12 cellular contexts compared by ENCODE assay signal in the genomic region with DNA sequence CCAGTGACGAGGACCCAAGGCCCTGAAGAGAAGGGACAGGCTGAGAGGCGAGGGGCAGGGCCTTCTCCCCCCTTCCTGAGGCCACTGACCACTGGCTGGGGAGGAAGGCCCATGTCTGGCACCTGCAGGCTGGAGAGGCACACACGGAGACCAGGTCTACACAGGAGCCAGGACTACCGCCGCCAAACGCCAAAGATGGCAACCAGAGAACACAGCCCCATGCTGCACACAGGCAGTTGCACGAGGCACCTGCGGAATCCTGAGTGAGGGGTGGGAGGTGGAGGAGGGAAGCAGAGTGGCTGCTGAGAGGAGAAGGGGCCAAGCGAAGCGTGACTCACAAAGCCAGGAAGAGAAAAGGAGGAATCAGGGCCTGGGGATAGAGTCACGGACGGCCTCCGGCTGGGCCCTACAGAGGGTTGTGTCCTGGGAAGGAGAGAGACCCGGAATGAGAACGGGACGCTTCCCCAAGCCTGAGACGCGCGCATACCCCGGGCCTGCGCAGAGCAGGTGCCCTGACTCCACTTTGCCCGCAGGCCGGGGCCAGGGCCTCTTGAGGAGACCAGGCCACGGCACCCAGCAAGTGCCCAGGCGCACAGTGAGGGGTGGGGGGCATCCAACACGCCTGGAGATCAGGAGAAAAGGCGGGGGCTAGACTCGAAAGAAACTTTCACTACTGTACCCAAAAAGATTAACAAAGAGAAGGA. TPM values are rescaled to one million over a fixed set of nuclear protein-coding genes. Genes with fewer than 3 reads are reported as not detected.
A peak's percentile ranks its signal among the peaks of the same experiment; 100 is the strongest.
DNase-seq lines count a peak whose midpoint lies in the region; ATAC-seq and TF ChIP-seq lines count a peak whose summit lies in the region.
"Had no signal": no experiment of that assay in that cellular context is flagged by ENCODE, and none has a peak within 500 bp of the region (broad histone marks: within the 10 kb centered on the region; RNA-seq: fewer than 3 reads in every experiment).

No MANE protein-coding gene starts in this region.

- TF ChIP-seq CTCF in type B pancreatic cell (conservative IDR thresholded peaks at IDR 0.05) (no peak), hepatocyte (IDR thresholded peaks at IDR 0.05; ENCODE audit: poor library complexity) (no peak)

- H3K9me3 Mint-ChIP-seq in activated CD8-positive, alpha-beta memory T cell treated with anti-CD3 and anti-CD28 coated beads, Interleukin-2, amount 10 ng/mL, durations not matched to agents 7 days and 5 days (ENCODE audit: low read depth): no peaks in the 10 kb centered on the region
- no peaks in the 10 kb centered on the region for H3K9me3 Mint-ChIP-seq in activated T-helper 17 cell treated with anti-CD3 and anti-CD28 coated beads, Interleukin-2, amount 50 U/mL, for 72 hours
- H3K9me3 Mint-ChIP-seq in stimulated activated naive CD8-positive, alpha-beta T cell treated with anti-CD3 and anti-CD28 coated beads, Interleukin-15, amount 100 ng/mL, for 72 hours: no peaks in the 10 kb centered on the region
- H3K9me3 Mint-ChIP-seq in type B pancreatic cell: no peaks in the 10 kb centered on the region
- H3K9me3 Mint-ChIP-seq: dendritic cell treated with granulocyte-macrophage colony-stimulating factor and Interleukin-4, amounts not matched to agents 40 ng/mL and 50 ng/mL, for 4 days had no signal

- no peaks in the 10 kb centered on the region for H3K36me3 ChIP-seq in hepatocyte (replicated peaks; ENCODE audit: insufficient read depth, low read depth)

- H3K4me1 Mint-ChIP-seq in activated CD8-positive, alpha-beta memory T cell treated with anti-CD3 and anti-CD28 coated beads, Interleukin-2, amount 10 ng/mL, durations not matched to agents 7 days and 5 days: peaks cover 16% of the 10 kb centered on the region
- peaks cover 7% of the 10 kb centered on the region for H3K4me1 Mint-ChIP-seq in activated T-helper 17 cell treated with anti-CD3 and anti-CD28 coated beads, Interleukin-2, amount 50 U/mL, for 72 hours
- H3K4me1 Mint-ChIP-seq in stimulated activated naive CD8-positive, alpha-beta T cell treated with anti-CD3 and anti-CD28 coated beads, Interleukin-15, amount 100 ng/mL, for 72 hours: peaks cover 43% of the 10 kb centered on the region
- peaks cover 29% of the 10 kb centered on the region for H3K4me1 Mint-ChIP-seq in type B pancreatic cell (ENCODE audit: unreplicated experiment)

- no peaks in the 10 kb centered on the region for H3K27me3 ChIP-seq in hepatocyte

- peak overlapping the region; percentile 62 for H3K4me3 Mint-ChIP-seq in activated CD8-positive, alpha-beta memory T cell treated with anti-CD3 and anti-CD28 coated beads, Interleukin-2, amount 10 ng/mL, durations not matched to agents 7 days and 5 days
- H3K4me3 Mint-ChIP-seq in activated T-helper 17 cell treated with anti-CD3 and anti-CD28 coated beads, Interleukin-2, amount 50 U/mL, for 72 hours: peak overlapping the region; percentile 64
- H3K4me3 Mint-ChIP-seq in stimulated activated naive CD8-positive, alpha-beta T cell treated with anti-CD3 and anti-CD28 coated beads, Interleukin-15, amount 100 ng/mL, for 72 hours: peak overlapping the region; percentile 62 to 74
- no peak overlapping the region for H3K4me3 Mint-ChIP-seq in type B pancreatic cell
- H3K4me3 Mint-ChIP-seq: dendritic cell treated with granulocyte-macrophage colony-stimulating factor and Interleukin-4, amounts not matched to agents 40 ng/mL and 50 ng/mL, for 4 days had no signal

- CTCF ChIA-PET in activated CD8-positive, alpha-beta memory T cell treated with anti-CD3 and anti-CD28 coated beads, Interleukin-2, amount 10 ng/mL, durations not matched to agents 7 days and 5 days (lab: Charles Lee): interaction anchor here (1.0 to 1.6 kb wide), 2 partner anchors 22 to 28 kb away, joined by 4 to 5 read pairs; no protein-coding TSS in a partner anchor

- peaks cover 19% of the 10 kb centered on the region for H3K36me3 Mint-ChIP-seq in activated CD8-positive, alpha-beta memory T cell treated with anti-CD3 and anti-CD28 coated beads, Interleukin-2, amount 10 ng/mL, durations not matched to agents 7 days and 5 days
- H3K36me3 Mint-ChIP-seq in activated T-helper 17 cell treated with anti-CD3 and anti-CD28 coated beads, Interleukin-2, amount 50 U/mL, for 72 hours (ENCODE audit: low read depth): peaks cover 65% of the 10 kb centered on the region
- H3K36me3 Mint-ChIP-seq in type B pancreatic cell: peaks cover 4% of the 10 kb centered on the region

- no peaks in the 10 kb centered on the region for H3K9me3 ChIP-seq in hepatocyte (ENCODE audit: low read depth)

- H3K4me3 ChIP-seq in hepatocyte: no peak overlapping the region

- peaks cover 3% of the 10 kb centered on the region for H3K79me2 ChIP-seq in hepatocyte

- no peaks in the 10 kb centered on the region for H3K9me2 ChIP-seq in hepatocyte (replicated peaks; ENCODE audit: insufficient read depth)

- DNase-seq in activated CD8-positive, alpha-beta memory T cell treated with anti-CD3 and anti-CD28 coated beads, Interleukin-2, amount 10 ng/mL, durations not matched to agents 7 days and 5 days: no peak
- no peak for DNase-seq in activated CD8-positive, alpha-beta memory T cell treated with anti-CD3 and anti-CD28 coated beads for 24 hours
- DNase-seq in left kidney (ENCODE audit: low read depth, low spot score): peak; percentile 87
- no peak for DNase-seq in stimulated activated naive CD8-positive, alpha-beta T cell treated with anti-CD3 and anti-CD28 coated beads, Interleukin-15, amount 100 ng/mL, for 72 hours
- DNase-seq in type B pancreatic cell (ENCODE audit: extremely low spot score, unreplicated experiment): no peak
- DNase-seq in hepatocyte (ENCODE audit: low spot score): no peak
- DNase-seq: EL, midbrain, PC-3 had no signal

- no peak for ATAC-seq in activated CD8-positive, alpha-beta memory T cell treated with anti-CD3 and anti-CD28 coated beads, Interleukin-2, amount 10 ng/mL, durations not matched to agents 7 days and 5 days
- no peak for ATAC-seq in activated T-helper 17 cell treated with anti-CD3 and anti-CD28 coated beads, Interleukin-2, amount 50 U/mL, for 72 hours (replicated peaks)
- ATAC-seq in stimulated activated naive CD8-positive, alpha-beta T cell treated with anti-CD3 and anti-CD28 coated beads, Interleukin-15, amount 100 ng/mL, for 72 hours: peak; percentile 7
- no peak for ATAC-seq in HG02973 (IDR thresholded peaks at IDR 0.05; ENCODE audit: unreplicated experiment)
- ATAC-seq: PC-3 had no signal

- H3K4me2 ChIP-seq in hepatocyte: no peak overlapping the region

- H3K4me1 ChIP-seq in hepatocyte (ENCODE audit: insufficient read depth): peaks cover 3% of the 10 kb centered on the region

- WGBS in hepatocyte (ENCODE audit: low lambda C conversion rate, missing lambda C conversion rate): 97% methylated on average over 25 of the region's 28 CpGs

- H4K20me1 ChIP-seq in hepatocyte (ENCODE audit: insufficient read depth, poor library complexity, severe bottlenecking): no peaks in the 10 kb centered on the region

- no peak overlapping the region for H2AFZ ChIP-seq in hepatocyte

- H3K27ac ChIP-seq in hepatocyte: no peak overlapping the region

- H3K27me3 Mint-ChIP-seq in activated CD8-positive, alpha-beta memory T cell treated with anti-CD3 and anti-CD28 coated beads, Interleukin-2, amount 10 ng/mL, durations not matched to agents 7 days and 5 days: no peaks in the 10 kb centered on the region
- no peaks in the 10 kb centered on the region for H3K27me3 Mint-ChIP-seq in activated T-helper 17 cell treated with anti-CD3 and anti-CD28 coated beads, Interleukin-2, amount 50 U/mL, for 72 hours
- no peaks in the 10 kb centered on the region for H3K27me3 Mint-ChIP-seq in stimulated activated naive CD8-positive, alpha-beta T cell treated with anti-CD3 and anti-CD28 coated beads, Interleukin-15, amount 100 ng/mL, for 72 hours
- H3K27me3 Mint-ChIP-seq in type B pancreatic cell: no peaks in the 10 kb centered on the region

- peak overlapping the region; percentile 86 for H3K27ac Mint-ChIP-seq in activated CD8-positive, alpha-beta memory T cell treated with anti-CD3 and anti-CD28 coated beads, Interleukin-2, amount 10 ng/mL, durations not matched to agents 7 days and 5 days
- peak overlapping the region; percentile 90 for H3K27ac Mint-ChIP-seq in activated T-helper 17 cell treated with anti-CD3 and anti-CD28 coated beads, Interleukin-2, amount 50 U/mL, for 72 hours
- H3K27ac Mint-ChIP-seq in stimulated activated naive CD8-positive, alpha-beta T cell treated with anti-CD3 and anti-CD28 coated beads, Interleukin-15, amount 100 ng/mL, for 72 hours: peak overlapping the region; percentile 25 to 89
- H3K27ac Mint-ChIP-seq in type B pancreatic cell: no peak overlapping the region
- H3K27ac Mint-ChIP-seq: dendritic cell treated with granulocyte-macrophage colony-stimulating factor and Interleukin-4, amounts not matched to agents 40 ng/mL and 50 ng/mL, for 4 days had no signal

RNA-seq across cellular contexts. Expression of a gene that starts 28.7 kb away (rescaled TPM):
- total RNA-seq in activated CD8-positive, alpha-beta memory T cell treated with anti-CD3 and anti-CD28 coated beads, Interleukin-2, amount 10 ng/mL, durations not matched to agents 7 days and 5 days: 10 to 100 TPM; 11.2 to 13.6 TPM
- total RNA-seq in activated T-helper 17 cell treated with anti-CD3 and anti-CD28 coated beads, Interleukin-2, amount 50 U/mL, for 72 hours: 1 to 10 TPM; 6.2 to 8.2 TPM
- total RNA-seq in type B pancreatic cell (ENCODE audit: low replicate concordance) (3.0 and 6.3 TPM in 2 replicates), hepatocyte (3.9 and 4.7 TPM in 2 replicates)
- 6.6 and 10.6 TPM in 2 replicates for polyA plus RNA-seq in hepatocyte

RNA-seq across cellular contexts. Expression of a gene that starts 37.7 kb away (rescaled TPM):
- 10 to 100 TPM; 38.8 TPM for total RNA-seq in activated CD8-positive, alpha-beta memory T cell treated with anti-CD3 and anti-CD28 coated beads, Interleukin-2, amount 10 ng/mL, durations not matched to agents 7 days and 5 days
- total RNA-seq in activated T-helper 17 cell treated with anti-CD3 and anti-CD28 coated beads, Interleukin-2, amount 50 U/mL, for 72 hours: 10 to 100 TPM; 21.9 to 29.1 TPM
- 26.5 and 35.1 TPM in 2 replicates for total RNA-seq in type B pancreatic cell (ENCODE audit: low replicate concordance)
- total RNA-seq in hepatocyte: 11.0 and 16.5 TPM in 2 replicates
- polyA plus RNA-seq in hepatocyte: 25.3 and 28.9 TPM in 2 replicates

RNA-seq across cellular contexts. Expression of a gene that starts 46.3 kb away (rescaled TPM):
- total RNA-seq in activated CD8-positive, alpha-beta memory T cell treated with anti-CD3 and anti-CD28 coated beads, Interleukin-2, amount 10 ng/mL, durations not matched to agents 7 days and 5 days: 10 to 100 TPM; 45.4 to 50.8 TPM
- 10 to 100 TPM; 57.3 to 69.1 TPM for total RNA-seq in activated T-helper 17 cell treated with anti-CD3 and anti-CD28 coated beads, Interleukin-2, amount 50 U/mL, for 72 hours
- total RNA-seq in type B pancreatic cell (ENCODE audit: low replicate concordance): 44.4 and 58.5 TPM in 2 replicates
- 73.3 and 76.4 TPM in 2 replicates for total RNA-seq in hepatocyte
- 125 and 134 TPM in 2 replicates for polyA plus RNA-seq in hepatocyte
